ENCODE assay signal across 1 cellular context in the genomic region with DNA sequence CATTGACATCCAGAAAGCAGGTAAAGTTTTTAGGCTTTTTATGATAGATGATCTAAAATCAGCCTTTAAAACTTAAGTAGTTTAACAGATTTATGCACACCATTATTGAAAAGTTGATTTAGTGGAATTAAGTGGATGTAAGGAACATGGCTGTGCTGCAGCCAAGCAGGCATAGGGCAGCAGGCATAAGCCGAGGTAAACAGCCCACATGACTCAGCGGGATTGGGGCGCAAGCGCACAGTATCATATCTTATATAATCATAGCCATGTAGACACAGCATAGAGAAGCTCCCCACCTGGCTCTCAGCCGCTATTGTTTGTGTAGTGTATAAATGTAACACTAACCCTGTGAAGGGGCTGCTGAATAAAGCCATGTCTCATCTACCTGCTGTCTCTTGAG.
A peak's percentile ranks its signal among the peaks of the same experiment; 100 is the strongest.
TF ChIP-seq lines count a peak whose summit lies in the region.

No MANE protein-coding gene starts in this region.

TF ChIP-seq in K562, 482 proteins besides CTCF, POLR2A, EP300 and RAD21 (continued from another document):
- TF ChIP-seq, protein P1, sequence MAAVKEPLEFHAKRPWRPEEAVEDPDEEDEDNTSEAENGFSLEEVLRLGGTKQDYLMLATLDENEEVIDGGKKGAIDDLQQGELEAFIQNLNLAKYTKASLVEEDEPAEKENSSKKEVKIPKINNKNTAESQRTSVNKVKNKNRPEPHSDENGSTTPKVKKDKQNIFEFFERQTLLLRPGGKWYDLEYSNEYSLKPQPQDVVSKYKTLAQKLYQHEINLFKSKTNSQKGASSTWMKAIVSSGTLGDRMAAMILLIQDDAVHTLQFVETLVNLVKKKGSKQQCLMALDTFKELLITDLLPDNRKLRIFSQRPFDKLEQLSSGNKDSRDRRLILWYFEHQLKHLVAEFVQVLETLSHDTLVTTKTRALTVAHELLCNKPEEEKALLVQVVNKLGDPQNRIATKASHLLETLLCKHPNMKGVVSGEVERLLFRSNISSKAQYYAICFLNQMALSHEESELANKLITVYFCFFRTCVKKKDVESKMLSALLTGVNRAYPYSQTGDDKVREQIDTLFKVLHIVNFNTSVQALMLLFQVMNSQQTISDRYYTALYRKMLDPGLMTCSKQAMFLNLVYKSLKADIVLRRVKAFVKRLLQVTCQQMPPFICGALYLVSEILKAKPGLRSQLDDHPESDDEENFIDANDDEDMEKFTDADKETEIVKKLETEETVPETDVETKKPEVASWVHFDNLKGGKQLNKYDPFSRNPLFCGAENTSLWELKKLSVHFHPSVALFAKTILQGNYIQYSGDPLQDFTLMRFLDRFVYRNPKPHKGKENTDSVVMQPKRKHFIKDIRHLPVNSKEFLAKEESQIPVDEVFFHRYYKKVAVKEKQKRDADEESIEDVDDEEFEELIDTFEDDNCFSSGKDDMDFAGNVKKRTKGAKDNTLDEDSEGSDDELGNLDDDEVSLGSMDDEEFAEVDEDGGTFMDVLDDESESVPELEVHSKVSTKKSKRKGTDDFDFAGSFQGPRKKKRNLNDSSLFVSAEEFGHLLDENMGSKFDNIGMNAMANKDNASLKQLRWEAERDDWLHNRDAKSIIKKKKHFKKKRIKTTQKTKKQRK (IDR thresholded peaks at IDR 0.05; ENCODE audit: borderline replicate concordance, low read depth, low read length) = peak; percentile 83
- TF ChIP-seq, protein P2, sequence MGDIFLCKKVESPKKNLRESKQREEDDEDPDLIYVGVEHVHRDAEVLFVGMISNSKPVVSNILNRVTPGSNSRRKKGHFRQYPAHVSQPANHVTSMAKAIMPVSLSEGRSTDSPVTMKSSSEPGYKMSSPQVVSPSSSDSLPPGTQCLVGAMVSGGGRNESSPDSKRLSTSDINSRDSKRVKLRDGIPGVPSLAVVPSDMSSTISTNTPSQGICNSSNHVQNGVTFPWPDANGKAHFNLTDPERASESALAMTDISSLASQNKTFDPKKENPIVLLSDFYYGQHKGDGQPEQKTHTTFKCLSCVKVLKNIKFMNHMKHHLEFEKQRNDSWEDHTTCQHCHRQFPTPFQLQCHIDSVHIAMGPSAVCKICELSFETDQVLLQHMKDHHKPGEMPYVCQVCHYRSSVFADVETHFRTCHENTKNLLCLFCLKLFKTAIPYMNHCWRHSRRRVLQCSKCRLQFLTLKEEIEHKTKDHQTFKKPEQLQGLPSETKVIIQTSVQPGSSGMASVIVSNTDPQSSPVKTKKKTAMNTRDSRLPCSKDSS (IDR thresholded peaks at IDR 0.05; ENCODE audit: low read depth, partially characterized antibody) = peak; percentile 27
- TF ChIP-seq, protein P3, sequence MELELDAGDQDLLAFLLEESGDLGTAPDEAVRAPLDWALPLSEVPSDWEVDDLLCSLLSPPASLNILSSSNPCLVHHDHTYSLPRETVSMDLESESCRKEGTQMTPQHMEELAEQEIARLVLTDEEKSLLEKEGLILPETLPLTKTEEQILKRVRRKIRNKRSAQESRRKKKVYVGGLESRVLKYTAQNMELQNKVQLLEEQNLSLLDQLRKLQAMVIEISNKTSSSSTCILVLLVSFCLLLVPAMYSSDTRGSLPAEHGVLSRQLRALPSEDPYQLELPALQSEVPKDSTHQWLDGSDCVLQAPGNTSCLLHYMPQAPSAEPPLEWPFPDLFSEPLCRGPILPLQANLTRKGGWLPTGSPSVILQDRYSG (tag; conservative IDR thresholded peaks at IDR 0.05; ENCODE audit: low read depth) = peak; percentile 92
- TF ChIP-seq CBX1 (IDR thresholded peaks at IDR 0.05; ENCODE audit: low read depth) (0 out of 2 replicates have a peak, but pooled peaks have one; percentile 48), ZFP36 (IDR thresholded peaks at IDR 0.05; ENCODE audit: low read depth, low read length, partially characterized antibody) (peak; percentile 47)
